ENCODE assay signal across 10 cellular contexts in genomic region chr16:56611281-56611833, GRCh38. TPM values are rescaled to one million over a fixed set of nuclear protein-coding genes. Genes with fewer than 3 reads are reported as not detected.
DNase-seq lines count a peak whose midpoint lies in the region; TF ChIP-seq lines count a peak whose summit lies in the region.
"Had no signal": no experiment of that assay in that cellular context is flagged by ENCODE, and none has a peak within 500 bp of the region (broad histone marks: within the 10 kb centered on the region; RNA-seq: fewer than 3 reads in every experiment).

No MANE protein-coding gene starts in this region.

- H3K36me3 ChIP-seq in transverse colon (no peaks in the 10 kb centered on the region), MM.1S (replicated peaks; ENCODE audit: insufficient read depth, low read length) (no peaks in the 10 kb centered on the region)
- H3K36me3 ChIP-seq: cardiac muscle cell had no signal

- H3K4me1 Mint-ChIP-seq in activated CD4-positive, alpha-beta memory T cell treated with anti-CD3 and anti-CD28 coated beads for 36 hours (ENCODE audit: low read depth): peaks cover 75% of the 10 kb centered on the region
- H3K4me1 Mint-ChIP-seq in activated CD4-positive, alpha-beta memory T cell treated with anti-CD3 and anti-CD28 coated beads, Interleukin-2, amount 10 ng/mL, durations not matched to agents 7 days and 5 days: peaks cover 58% of the 10 kb centered on the region

- H4K20me1 ChIP-seq in MM.1S (ENCODE audit: insufficient read depth, low read length): no peaks in the 10 kb centered on the region

- TF ChIP-seq POLR2A in transverse colon (IDR thresholded peaks at IDR 0.05): no peak

- WGBS in transverse colon (ENCODE audit: low coverage in 1 of 2), 2 donors: 72% methylated on average over 2 of the region's 2 CpGs; no CpG with 5 or more reads in 1 of the 2 donors

- H3K9me2 ChIP-seq in MM.1S (replicated peaks; ENCODE audit: insufficient read depth, low read length): no peaks in the 10 kb centered on the region

- H3F3A ChIP-seq in MM.1S (ENCODE audit: insufficient read depth, low read length): peaks cover 16% of the 10 kb centered on the region

- no peaks in the 10 kb centered on the region for H3K79me2 ChIP-seq in MM.1S (ENCODE audit: low read length)

- CTCF ChIA-PET in activated CD4-positive, alpha-beta memory T cell treated with anti-CD3 and anti-CD28 coated beads for 36 hours (lab: Charles Lee): interaction anchor here (1.2 to 4.0 kb wide), 3 partner anchors 10 to 35 kb away, joined by 3 to 14 read pairs (median 3); no protein-coding TSS in a partner anchor
- CTCF ChIA-PET in activated CD4-positive, alpha-beta memory T cell treated with anti-CD3 and anti-CD28 coated beads, Interleukin-2, amount 10 ng/mL, durations not matched to agents 7 days and 5 days (lab: Charles Lee): interaction anchor here (1.7 to 3.4 kb wide), 4 partner anchors 10 to 91 kb away, joined by 8 to 11 read pairs (median 10); partner anchors contain the start of gene MT1E

- no peak overlapping the region for H3K4me3 Mint-ChIP-seq in activated CD4-positive, alpha-beta memory T cell treated with anti-CD3 and anti-CD28 coated beads for 36 hours
- H3K4me3 Mint-ChIP-seq in activated CD4-positive, alpha-beta memory T cell treated with anti-CD3 and anti-CD28 coated beads, Interleukin-2, amount 10 ng/mL, durations not matched to agents 7 days and 5 days: no peak overlapping the region

- peaks cover 6 to 25% (median 19%) of the 10 kb centered on the region in 4 donors for H3K4me1 ChIP-seq in transverse colon
- H3K4me1 ChIP-seq in MM.1S (ENCODE audit: low read length): peaks cover 19% of the 10 kb centered on the region

- H3K27me3 Mint-ChIP-seq in activated CD4-positive, alpha-beta memory T cell treated with anti-CD3 and anti-CD28 coated beads for 36 hours: no peaks in the 10 kb centered on the region
- H3K27me3 Mint-ChIP-seq in activated CD4-positive, alpha-beta memory T cell treated with anti-CD3 and anti-CD28 coated beads, Interleukin-2, amount 10 ng/mL, durations not matched to agents 7 days and 5 days: peaks cover under 1% of the 10 kb centered on the region

- H3K9me3 ChIP-seq in transverse colon (no peaks in the 10 kb centered on the region), MM.1S (replicated peaks; ENCODE audit: insufficient read depth, low read length) (no peaks in the 10 kb centered on the region)

- H3K4me3 ChIP-seq in transverse colon (no peak overlapping the region), MM.1S (ENCODE audit: low read length) (no peak overlapping the region)
- H3K4me3 ChIP-seq: cardiac muscle cell had no signal

- peak overlapping the region; percentile 79 for H3K27ac Mint-ChIP-seq in activated CD4-positive, alpha-beta memory T cell treated with anti-CD3 and anti-CD28 coated beads for 36 hours
- H3K27ac Mint-ChIP-seq in activated CD4-positive, alpha-beta memory T cell treated with anti-CD3 and anti-CD28 coated beads, Interleukin-2, amount 10 ng/mL, durations not matched to agents 7 days and 5 days: no peak overlapping the region

- no peaks in the 10 kb centered on the region for H3K36me3 Mint-ChIP-seq in activated CD4-positive, alpha-beta memory T cell treated with anti-CD3 and anti-CD28 coated beads for 36 hours
- no peaks in the 10 kb centered on the region for H3K36me3 Mint-ChIP-seq in activated CD4-positive, alpha-beta memory T cell treated with anti-CD3 and anti-CD28 coated beads, Interleukin-2, amount 10 ng/mL, durations not matched to agents 7 days and 5 days (ENCODE audit: low read depth)

- H3K9me3 Mint-ChIP-seq in activated CD4-positive, alpha-beta memory T cell treated with anti-CD3 and anti-CD28 coated beads for 36 hours: no peaks in the 10 kb centered on the region
- no peaks in the 10 kb centered on the region for H3K9me3 Mint-ChIP-seq in activated CD4-positive, alpha-beta memory T cell treated with anti-CD3 and anti-CD28 coated beads, Interleukin-2, amount 10 ng/mL, durations not matched to agents 7 days and 5 days

- H3K4me2 ChIP-seq in MM.1S (ENCODE audit: low read depth, low read length): no peak overlapping the region

- H2AFZ ChIP-seq in MM.1S (ENCODE audit: low read length): no peak overlapping the region

- TF ChIP-seq CTCF in transverse colon (IDR thresholded peaks at IDR 0.05) (no peak), MM.1S (IDR thresholded peaks at IDR 0.05; ENCODE audit: low read length) (no peak)

- intact Hi-C loops in activated CD4-positive, alpha-beta memory T cell treated with anti-CD3 and anti-CD28 coated beads for 36 hours (cut with micrococcal nuclease): loop anchor here (5.0 kb wide), 2 partner anchors 159 to 414 kb away; partner anchors contain the start of genes NUDT21 and OGFOD1
- intact Hi-C loops in transverse colon (cut with DNase I; ENCODE audit: low total_unique reads): no loop called here

- in situ Hi-C loops in transverse colon (cut with MboI; ENCODE audit: low pct_ligation_motif_present in 1 of 4, low pct_unique_long_range_greater_than_20kb in 1 of 4, low sequenced_read_pairs in 3 of 4): no loop called here

- H3K27ac ChIP-seq in caudate nucleus (ENCODE audit: low read depth, low read length) (peak overlapping the region; percentile 98), transverse colon (peak overlapping the region; percentile 87 to 91 (median 90)), MM.1S (ENCODE audit: low read length) (no peak overlapping the region)
- H3K27ac ChIP-seq: C4-2B, cardiac muscle cell had no signal

- peak; percentile 31 for DNase-seq in activated CD4-positive, alpha-beta memory T cell treated with anti-CD3 and anti-CD28 coated beads for 36 hours
- DNase-seq in activated CD4-positive, alpha-beta memory T cell treated with anti-CD3 and anti-CD28 coated beads, Interleukin-2, amount 10 ng/mL, durations not matched to agents 7 days and 5 days: no peak
- peak in 6 of 61 donors; percentile 17 to 65 (median 22) for DNase-seq in caudate nucleus (lab: John Stamatoyannopoulos, UW)
- peak; percentile 82 for DNase-seq in medulla oblongata (ENCODE audit: extremely low spot score)
- DNase-seq in transverse colon: no peak
- no peak for DNase-seq in SKM-1 (lab: John Stamatoyannopoulos, UW; ENCODE audit: unreplicated experiment)
- no peak for DNase-seq in MM.1S
- DNase-seq in activated CD8-positive, alpha-beta memory T cell treated with anti-CD3 and anti-CD28 coated beads, Interleukin-2, amount 50 U/mL, for 4 hours: no peak

- TF ChIP-seq EP300 in transverse colon (IDR thresholded peaks at IDR 0.05; ENCODE audit: low read depth): no peak

- H3K27me3 ChIP-seq in transverse colon: no peaks in the 10 kb centered on the region
- H3K27me3 ChIP-seq in MM.1S (replicated peaks; ENCODE audit: insufficient read depth, low read length): peaks cover 17% of the 10 kb centered on the region

- H3K9ac ChIP-seq in MM.1S (ENCODE audit: low read length): no peak overlapping the region

- POLR2A ChIA-PET in activated CD4-positive, alpha-beta memory T cell treated with anti-CD3 and anti-CD28 coated beads for 36 hours (lab: Charles Lee): interaction anchor here (0.6 to 1.3 kb wide), 2 partner anchors 14 to 23 kb away, joined by 4 to 6 read pairs; partner anchors contain the start of gene MT1E
- POLR2A ChIA-PET in activated CD4-positive, alpha-beta memory T cell treated with anti-CD3 and anti-CD28 coated beads, Interleukin-2, amount 10 ng/mL, durations not matched to agents 7 days and 5 days (lab: Charles Lee): interaction anchor here (1.8 to 7.4 kb wide), 3 partner anchors 14 to 71 kb away, joined by 5 to 96 read pairs (median 17); partner anchors contain the start of genes MT1E and MT1X

RNA-seq across cellular contexts. Expression of gene MT2A, which starts 3.0 kb away (rescaled TPM):
- total RNA-seq in activated CD4-positive, alpha-beta memory T cell treated with anti-CD3 and anti-CD28 coated beads for 36 hours: 100 to 1,000 TPM; 102 to 105 TPM
- 10 to 100 TPM; 47.9 to 51.4 TPM for total RNA-seq in activated CD4-positive, alpha-beta memory T cell treated with anti-CD3 and anti-CD28 coated beads, Interleukin-2, amount 10 ng/mL, durations not matched to agents 7 days and 5 days
- total RNA-seq in transverse colon: 100 to 1,000 TPM in 2 of 4 donors, 10 to 100 TPM in 2; 68.8 to 459 (median 89.3) TPM
- total RNA-seq: cardiac muscle cell had no signal

RNA-seq across cellular contexts. Expression of gene MT1E, which starts 14.2 kb away (rescaled TPM):
- total RNA-seq in activated CD4-positive, alpha-beta memory T cell treated with anti-CD3 and anti-CD28 coated beads for 36 hours: 1 to 10 TPM; 4.4 to 4.8 TPM
- total RNA-seq in activated CD4-positive, alpha-beta memory T cell treated with anti-CD3 and anti-CD28 coated beads, Interleukin-2, amount 10 ng/mL, durations not matched to agents 7 days and 5 days: 10 to 100 TPM; 10.4 to 12.3 TPM
- total RNA-seq in transverse colon: 1,000 to 10,000 TPM in 1 of 4 donors, 100 to 1,000 TPM in 3; 109 to 1,058 (median 257) TPM

RNA-seq across cellular contexts. Expression of gene MT1M, which starts 21.1 kb away (rescaled TPM):
- total RNA-seq in activated CD4-positive, alpha-beta memory T cell treated with anti-CD3 and anti-CD28 coated beads for 36 hours: not detected
- total RNA-seq in activated CD4-positive, alpha-beta memory T cell treated with anti-CD3 and anti-CD28 coated beads, Interleukin-2, amount 10 ng/mL, durations not matched to agents 7 days and 5 days: not detected
- 10 to 100 TPM in 1 of 4 donors, 1 to 10 TPM in 2, not detected in 1; 2.7 to 48.3 (median 5.2) TPM for total RNA-seq in transverse colon
- total RNA-seq: cardiac muscle cell had no signal

RNA-seq across cellular contexts. Expression of gene MT3, which starts 22.0 kb away (rescaled TPM):
- total RNA-seq in activated CD4-positive, alpha-beta memory T cell treated with anti-CD3 and anti-CD28 coated beads for 36 hours: 1 to 10 TPM; 3.1 to 3.9 TPM
- 1 to 10 TPM; 1.8 to 2.5 TPM for total RNA-seq in activated CD4-positive, alpha-beta memory T cell treated with anti-CD3 and anti-CD28 coated beads, Interleukin-2, amount 10 ng/mL, durations not matched to agents 7 days and 5 days
- 1 to 10 TPM in 1 of 4 donors, not detected in 3; 4.2 TPM for total RNA-seq in transverse colon
- total RNA-seq: cardiac muscle cell had no signal

RNA-seq across cellular contexts. Expression of gene MT1A, which starts 27.1 kb away (rescaled TPM):
- under 1 TPM in 1 of 2 experiments, not detected in 1; 0.94 TPM for total RNA-seq in activated CD4-positive, alpha-beta memory T cell treated with anti-CD3 and anti-CD28 coated beads for 36 hours
- total RNA-seq in activated CD4-positive, alpha-beta memory T cell treated with anti-CD3 and anti-CD28 coated beads, Interleukin-2, amount 10 ng/mL, durations not matched to agents 7 days and 5 days: not detected
- total RNA-seq in transverse colon: 10 to 100 TPM in 1 of 4 donors, 1 to 10 TPM in 2, not detected in 1; 4.4 to 35.2 (median 4.9) TPM
- total RNA-seq: cardiac muscle cell had no signal

Comparison
In these comparisons a context has a peak if more than half of its experiments do, and no peak if none do; other contexts are left out.
1. DNase-seq: peak in activated CD4-positive, alpha-beta memory T cell treated with anti-CD3 and anti-CD28 coated beads for 36 hours (single experiment) and medulla oblongata (single experiment); none in activated CD4-positive, alpha-beta memory T cell treated with anti-CD3 and anti-CD28 coated beads, Interleukin-2, amount 10 ng/mL, durations not matched to agents 7 days and 5 days (single experiment), transverse colon (single experiment), SKM-1 (single experiment), MM.1S (single experiment) and activated CD8-positive, alpha-beta memory T cell treated with anti-CD3 and anti-CD28 coated beads, Interleukin-2, amount 50 U/mL, for 4 hours (single experiment).
2. RNA of gene MT1E, which starts 14.2 kb away (total RNA-seq): 109 to 1,058 TPM in transverse colon; 10.4 to 12.3 TPM in activated CD4-positive, alpha-beta memory T cell treated with anti-CD3 and anti-CD28 coated beads, Interleukin-2, amount 10 ng/mL, durations not matched to agents 7 days and 5 days and 4.4 to 4.8 TPM in activated CD4-positive, alpha-beta memory T cell treated with anti-CD3 and anti-CD28 coated beads for 36 hours; every median in the first group is over 4 times any median in the second.